In the genomic region with DNA sequence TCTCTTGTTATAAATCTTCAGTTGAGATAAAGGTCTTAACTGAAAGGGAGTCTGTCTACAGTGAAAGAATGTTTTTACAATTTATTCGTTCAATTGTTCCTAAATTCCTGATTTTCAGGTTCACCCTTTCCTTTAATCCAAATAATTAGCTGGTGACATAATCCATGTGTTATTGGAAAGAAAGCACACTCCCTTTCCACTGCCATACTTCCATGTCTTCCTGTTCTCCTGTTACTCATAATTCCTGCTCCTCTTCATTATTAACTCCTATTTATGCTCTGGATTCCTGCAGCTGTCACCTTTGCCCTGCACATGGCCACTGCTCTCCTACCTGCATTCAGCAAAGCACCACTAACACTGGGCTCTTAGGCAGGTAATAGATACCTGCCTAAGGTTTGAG, we compare ENCODE assay signal across 15 cellular contexts. TPM values are rescaled to one million over a fixed set of nuclear protein-coding genes. Genes with fewer than 3 reads are reported as not detected.
A peak's percentile ranks its signal among the peaks of the same experiment; 100 is the strongest.
DNase-seq lines count a peak whose midpoint lies in the region; TF ChIP-seq lines count a peak whose summit lies in the region.
"Had no signal": no experiment of that assay in that cellular context is flagged by ENCODE, and none has a peak within 500 bp of the region (broad histone marks: within the 10 kb centered on the region; RNA-seq: fewer than 3 reads in every experiment).

No MANE protein-coding gene starts in this region.

- peaks cover 10% of the 10 kb centered on the region; the same call in 1 of the 2 replicates for H3K9me3 Mint-ChIP-seq in HFFc6
- H3K9me3 Mint-ChIP-seq: CD8-positive, alpha-beta T cell had no signal

- TF ChIP-seq CTCF in PC-9 (conservative IDR thresholded peaks at IDR 0.05) (no peak), smooth muscle cell (IDR thresholded peaks at IDR 0.05; ENCODE audit: borderline replicate concordance, insufficient read depth, poor library complexity, severe bottlenecking) (no peak), HFFc6 (IDR thresholded peaks at IDR 0.05) (no peak)

- no peak overlapping the region for H3K27ac Mint-ChIP-seq in HFFc6
- H3K27ac Mint-ChIP-seq: CD8-positive, alpha-beta T cell had no signal

- DNase-seq in PC-9 = peak in 1 of 2 experiments; percentile 43
- peak; percentile 72 to 75 for DNase-seq in dermis microvascular lymphatic vessel endothelial cell (ENCODE audit: low read depth in 2 of 2)
- peak; percentile 51 for DNase-seq in kidney tubule cell (ENCODE audit: low spot score)
- no peak for DNase-seq in smooth muscle cell (lab: John Stamatoyannopoulos, UW; ENCODE audit: unreplicated experiment)
- no peak for DNase-seq in hippocampal formation (lab: John Stamatoyannopoulos, UW)
- no peak for DNase-seq in HFFc6
- no peak for DNase-seq in NCI-H2227 treated with DMSO at 0.1 percent for 48 hours (lab: John Stamatoyannopoulos, UW)
- DNase-seq: Calu3; CD8-positive, alpha-beta T cell; DMS79 treated with DMSO at 0.1 percent for 48 hours; GF-D8 had no signal

- no peaks in the 10 kb centered on the region for H4K20me1 ChIP-seq in PC-9 (ENCODE audit: insufficient read depth)
- H4K20me1 ChIP-seq in smooth muscle cell (ENCODE audit: low read depth) = peaks cover 98% of the 10 kb centered on the region
- H4K20me1 ChIP-seq: BLaER1 treated with 17β-estradiol and CSF1 and Interleukin-3, amounts not matched to agents 10 nM and 100 nM had no signal

- intact Hi-C loops in PC-9 (cut with micrococcal nuclease; ENCODE audit: unreplicated experiment) = no loop called here

- H3K27me3 ChIP-seq in PC-9 (ENCODE audit: insufficient read depth, low read depth) = no peaks in the 10 kb centered on the region
- no peaks in the 10 kb centered on the region for H3K27me3 ChIP-seq in smooth muscle cell (ENCODE audit: low read depth)
- H3K27me3 ChIP-seq: BLaER1 treated with 17β-estradiol and CSF1 and Interleukin-3, amounts not matched to agents 10 nM and 100 nM had no signal

- H3K79me2 ChIP-seq in PC-9 (ENCODE audit: low read depth) (no peaks in the 10 kb centered on the region), smooth muscle cell (ENCODE audit: low read depth) (no peaks in the 10 kb centered on the region)

- H3K9ac ChIP-seq in smooth muscle cell (ENCODE audit: low read depth) = no peak overlapping the region
- H3K9ac ChIP-seq: BLaER1 treated with 17β-estradiol and CSF1 and Interleukin-3, amounts not matched to agents 10 nM and 100 nM had no signal

- POLR2A ChIA-PET in PC-9 (lab: Charles Lee; ENCODE audit: unreplicated experiment) = no interaction called here

- H3K27ac ChIP-seq in PC-9 (peak overlapping the region; percentile 7), smooth muscle cell (ENCODE audit: low read depth) (peak overlapping the region; percentile 86)
- H3K27ac ChIP-seq: BLaER1 treated with 17β-estradiol and CSF1 and Interleukin-3, amounts not matched to agents 10 nM and 100 nM; HL-60 had no signal

- H3K27me3 Mint-ChIP-seq in HFFc6 (ENCODE audit: insufficient read depth) = peaks cover 4% of the 10 kb centered on the region; the same call in 1 of the 2 replicates
- H3K27me3 Mint-ChIP-seq: B cell had no signal

- H3K4me1 Mint-ChIP-seq in HFFc6 (ENCODE audit: low read depth) = peaks cover 16% of the 10 kb centered on the region

- peaks cover 5% of the 10 kb centered on the region; the same call in 1 of the 2 replicates for H3K9me3 ChIP-seq in PC-9 (ENCODE audit: insufficient read depth, low read depth)
- no peaks in the 10 kb centered on the region for H3K9me3 ChIP-seq in smooth muscle cell (replicated peaks; ENCODE audit: low read depth)

- no peaks in the 10 kb centered on the region for H3K9me2 ChIP-seq in PC-9 (ENCODE audit: insufficient read depth)

- H3K4me2 ChIP-seq in PC-9 (0 out of 2 replicates have a peak overlapping the region, but pooled peaks have one; percentile 6), smooth muscle cell (no peak overlapping the region)
- H3K4me2 ChIP-seq: BLaER1 treated with 17β-estradiol and CSF1 and Interleukin-3, amounts not matched to agents 10 nM and 100 nM had no signal

- CTCF ChIA-PET in PC-9 (lab: Charles Lee) = interaction anchor here (0.5 to 1.0 kb wide), 2 partner anchors 9 to 40 kb away, joined by 3 to 6 read pairs; partner anchors contain the start of gene FAM3C

- no peaks in the 10 kb centered on the region for H3K36me3 ChIP-seq in PC-9 (ENCODE audit: low read depth)
- no peaks in the 10 kb centered on the region for H3K36me3 ChIP-seq in smooth muscle cell (ENCODE audit: low read depth)
- H3K36me3 ChIP-seq: BLaER1 treated with 17β-estradiol and CSF1 and Interleukin-3, amounts not matched to agents 10 nM and 100 nM; HAP-1 had no signal

- H3K4me1 ChIP-seq in PC-9 (replicated peaks; ENCODE audit: insufficient read depth) (peaks cover 27% of the 10 kb centered on the region), smooth muscle cell (ENCODE audit: low read depth) (peaks cover 14% of the 10 kb centered on the region)

- H3K36me3 Mint-ChIP-seq in HFFc6 (ENCODE audit: low read depth) = peaks cover 4% of the 10 kb centered on the region; the same call in 1 of the 2 replicates
- H3K36me3 Mint-ChIP-seq: CD8-positive, alpha-beta T cell had no signal

- no peak overlapping the region for H2AFZ ChIP-seq in PC-9
- H2AFZ ChIP-seq in smooth muscle cell (ENCODE audit: low read depth) = no peak overlapping the region

- BruUV-seq in PC-9 (replicated peaks; lab: Mats Ljungman, UMichigan) = no TSS peak

- peaks cover 4% of the 10 kb centered on the region; the same call in 1 of the 2 replicates for H3F3A ChIP-seq in PC-9 (ENCODE audit: insufficient read depth, low read depth)
- H3F3A ChIP-seq in smooth muscle cell (ENCODE audit: low read depth) = peaks cover 18% of the 10 kb centered on the region

- H3K4me3 Mint-ChIP-seq in HFFc6 = no peak overlapping the region
- H3K4me3 Mint-ChIP-seq: B cell; CD8-positive, alpha-beta T cell had no signal

- 81% methylated on average over 1 of the region's 1 CpG for WGBS in smooth muscle cell (ENCODE audit: low lambda C conversion rate)

- H3K4me3 ChIP-seq in PC-9 (no peak overlapping the region), smooth muscle cell (no peak overlapping the region)
- H3K4me3 ChIP-seq: BLaER1 treated with 17β-estradiol and CSF1 and Interleukin-3, amounts not matched to agents 10 nM and 100 nM; HAP-1 had no signal

RNA-seq across cellular contexts. Expression of gene FAM3C, which starts 40.0 kb away (rescaled TPM):
- total RNA-seq in PC-9 (2021) (117 and 134 TPM in 2 replicates), dermis microvascular lymphatic vessel endothelial cell (29.3 and 30.6 TPM in 2 replicates), smooth muscle cell (101 and 126 TPM in 2 replicates)
- polyA plus RNA-seq in smooth muscle cell = 81.2 and 83.9 TPM in 2 replicates
- 10 to 100 TPM; 54.8 to 85.0 (median 76.6) TPM for total RNA-seq in HFFc6 (2021; fragmentation: NEBNext Ultra II Directional; extraction: Animal tissue kit (Norgen Biotek cat#: 25700))

Comparison
In these comparisons a context has a peak if more than half of its experiments do, and no peak if none do; other contexts are left out.
1. DNase-seq: peak in dermis microvascular lymphatic vessel endothelial cell (2 of 2) and kidney tubule cell (single experiment); none in smooth muscle cell (single experiment), hippocampal formation (0 of 2), HFFc6 (single experiment) and NCI-H2227 treated with DMSO at 0.1 percent for 48 hours (single experiment).